ENCODE assay signal across 6 cellular contexts in genomic region chr7:153385502-153385901, GRCh38.
"Had no signal": no experiment of that assay in that cellular context is flagged by ENCODE, and none has a peak within 500 bp of the region (broad histone marks: within the 10 kb centered on the region; RNA-seq: fewer than 3 reads in every experiment).

No MANE protein-coding gene starts in this region.

- H3K4me1 ChIP-seq: HAP-1 had no signal

- H3K9me3 ChIP-seq: HAP-1 had no signal

- DNase-seq: GM23248, GOT3, H7, HFFc6 had no signal

- H3K4me3 ChIP-seq: GM23248, HAP-1 had no signal

- H3K27ac ChIP-seq: GM23248, HL-60 had no signal

- H3K36me3 ChIP-seq: HAP-1 had no signal
